17 cellular contexts compared by ENCODE assay signal in genomic region chr12:19239616-19240234, GRCh38.
DNase-seq lines count a peak whose midpoint lies in the region; ATAC-seq and TF ChIP-seq lines count a peak whose summit lies in the region.
"Had no signal": no experiment of that assay in that cellular context is flagged by ENCODE, and none has a peak within 500 bp of the region (broad histone marks: within the 10 kb centered on the region; RNA-seq: fewer than 3 reads in every experiment).

No MANE protein-coding gene starts in this region.

- H3K9ac ChIP-seq in PC-3 (ENCODE audit: low read length), result no peak overlapping the region
- H3K9ac ChIP-seq: BLaER1 had no signal

- POLR2A ChIA-PET in PC-3 (lab: Charles Lee; ENCODE audit: unreplicated experiment), result interaction anchor here (0.7 kb wide), 1 partner anchor 497 kb away, joined by 4 read pairs; no protein-coding TSS in a partner anchor

- no peaks in the 10 kb centered on the region for H3K9me2 ChIP-seq in PC-3 (replicated peaks; ENCODE audit: low read length)

- H3K27ac Mint-ChIP-seq in nephron progenitor cell, result peak overlapping the region; percentile 33
- H3K27ac Mint-ChIP-seq: activated T-helper 2 cell treated with anti-CD3 and anti-CD28 coated beads, Interferon-gamma antibody, Interleukin-2, Interleukin-4, amounts not matched to agents 10 μg/mL and 5 μg/mL and 100 μg/mL, durations not matched to agents 14 hours and 24 hours and 36 hours; HFFc6; T-helper 17 cell had no signal

- peak overlapping the region; percentile 32 for H3K27ac ChIP-seq in PC-3 (ENCODE audit: low read length)
- H3K27ac ChIP-seq: BLaER1 had no signal

- peak; percentile 31 for DNase-seq in D341Med (ENCODE audit: low spot score)
- peak; percentile 3 for DNase-seq in PC-3
- DNase-seq in dermis blood vessel endothelial cell, result peak; percentile 5
- DNase-seq in nephron progenitor cell, result no peak
- no peak for DNase-seq in activated gamma-delta T cell (lab: John Stamatoyannopoulos, UW)
- no peak for DNase-seq in NCI-H1092 (lab: John Stamatoyannopoulos, UW)
- no peak for DNase-seq in NCI-H526 (lab: John Stamatoyannopoulos, UW)
- DNase-seq: GDM1; HFFc6; NCI-H1417; NCI-H446; retina; stimulated activated naive CD4-positive, alpha-beta T cell treated with Interleukin-2 at 50 U/mL for 16 hours; T-helper 17 cell had no signal

- no TSS peak for BruUV-seq in PC-3 (replicated peaks; lab: Mats Ljungman, UMichigan)

- H3K36me3 ChIP-seq in PC-3 (ENCODE audit: low read depth, low read length), result no peaks in the 10 kb centered on the region
- H3K36me3 ChIP-seq: BLaER1 had no signal

- H3K4me3 ChIP-seq in PC-3 (ENCODE audit: low read length), result no peak overlapping the region
- H3K4me3 ChIP-seq: BLaER1 had no signal

- no peaks in the 10 kb centered on the region for H3K27me3 Mint-ChIP-seq in nephron progenitor cell (ENCODE audit: low read depth, poor library complexity)
- H3K27me3 Mint-ChIP-seq: T-helper 17 cell had no signal

- no peaks in the 10 kb centered on the region for H3K4me1 ChIP-seq in PC-3 (ENCODE audit: insufficient read depth, low read length)
- H3K4me1 ChIP-seq: BLaER1 had no signal

- no peaks in the 10 kb centered on the region for H3K9me3 ChIP-seq in PC-3 (ENCODE audit: low read length)
- H3K9me3 ChIP-seq: BLaER1 had no signal

- CTCF ChIA-PET in PC-3 (lab: Charles Lee), result no interaction called here

- no peaks in the 10 kb centered on the region for H3K9me3 Mint-ChIP-seq in nephron progenitor cell
- H3K9me3 Mint-ChIP-seq: activated T-helper 2 cell treated with anti-CD3 and anti-CD28 coated beads, Interferon-gamma antibody, Interleukin-2, Interleukin-4, amounts not matched to agents 10 μg/mL and 5 μg/mL and 100 μg/mL, durations not matched to agents 14 hours and 24 hours and 36 hours; HFFc6 had no signal

- H3K27me3 ChIP-seq in PC-3 (ENCODE audit: low read length), result no peaks in the 10 kb centered on the region
- H3K27me3 ChIP-seq: BLaER1 had no signal

- H3K4me1 Mint-ChIP-seq in nephron progenitor cell, result peaks cover 27% of the 10 kb centered on the region

- no peaks in the 10 kb centered on the region for H3F3A ChIP-seq in PC-3 (ENCODE audit: low read length, unreplicated experiment)

- no peaks in the 10 kb centered on the region for H4K20me1 ChIP-seq in PC-3 (ENCODE audit: low read length)
- H4K20me1 ChIP-seq: BLaER1 had no signal

- no peak overlapping the region for H3K4me3 Mint-ChIP-seq in nephron progenitor cell
- H3K4me3 Mint-ChIP-seq: HFFc6, T-helper 17 cell had no signal

- TF ChIP-seq CTCF in PC-3 (conservative IDR thresholded peaks at IDR 0.05; ENCODE audit: low read depth, low read length) (no peak), nephron progenitor cell (IDR thresholded peaks at IDR 0.05) (no peak)

- intact Hi-C loops in PC-3 (cut with micrococcal nuclease), result no loop called here

- H3K79me2 ChIP-seq in PC-3 (ENCODE audit: low read length), result no peaks in the 10 kb centered on the region

- no peak overlapping the region for H3K4me2 ChIP-seq in PC-3 (ENCODE audit: low read length)
- H3K4me2 ChIP-seq: BLaER1 had no signal

- no peak overlapping the region for H2AFZ ChIP-seq in PC-3 (ENCODE audit: low read length)

- ATAC-seq in PC-3 (no peak; the same call in 1 of the 2 replicates), GM21390 (IDR thresholded peaks at IDR 0.05; ENCODE audit: unreplicated experiment) (no peak)
- ATAC-seq: T-helper 17 cell had no signal

- H3K36me3 Mint-ChIP-seq in nephron progenitor cell (ENCODE audit: low read depth), result no peaks in the 10 kb centered on the region

Comparison
In these comparisons a context has a peak if more than half of its experiments do, and no peak if none do; other contexts are left out.
1. DNase-seq: peak in D341Med (single experiment), PC-3 (single experiment) and dermis blood vessel endothelial cell (single experiment); none in nephron progenitor cell (single experiment), activated gamma-delta T cell (single experiment), NCI-H1092 (single experiment) and NCI-H526 (0 of 2).